ENCODE assay signal across 1 cellular context in the genomic region with DNA sequence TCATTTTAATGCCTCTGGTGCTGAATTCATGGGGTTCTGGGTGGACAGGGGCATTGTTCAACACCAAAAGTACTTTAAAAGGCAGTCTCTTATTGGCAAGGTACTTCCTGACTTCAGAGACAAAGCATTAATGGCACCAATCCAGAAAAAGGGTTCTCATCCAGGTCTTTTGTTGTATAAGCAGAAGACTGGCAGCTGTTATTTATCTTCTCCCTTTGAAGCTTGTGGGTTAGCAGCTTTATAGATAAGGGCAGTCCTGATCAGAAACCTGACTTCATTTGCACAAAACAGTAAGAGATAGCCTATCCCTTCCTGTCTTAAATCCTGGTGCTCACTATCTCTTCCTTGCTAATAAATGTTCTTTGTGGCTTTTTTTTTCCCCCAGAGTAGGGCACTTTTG.
TF ChIP-seq lines count a peak whose summit lies in the region.

No MANE protein-coding gene starts in this region.

TF ChIP-seq in HepG2, 621 proteins besides CTCF, POLR2A, EP300 and RAD21 (continued from another document and continues in another):
- TF ChIP-seq, protein P1, sequence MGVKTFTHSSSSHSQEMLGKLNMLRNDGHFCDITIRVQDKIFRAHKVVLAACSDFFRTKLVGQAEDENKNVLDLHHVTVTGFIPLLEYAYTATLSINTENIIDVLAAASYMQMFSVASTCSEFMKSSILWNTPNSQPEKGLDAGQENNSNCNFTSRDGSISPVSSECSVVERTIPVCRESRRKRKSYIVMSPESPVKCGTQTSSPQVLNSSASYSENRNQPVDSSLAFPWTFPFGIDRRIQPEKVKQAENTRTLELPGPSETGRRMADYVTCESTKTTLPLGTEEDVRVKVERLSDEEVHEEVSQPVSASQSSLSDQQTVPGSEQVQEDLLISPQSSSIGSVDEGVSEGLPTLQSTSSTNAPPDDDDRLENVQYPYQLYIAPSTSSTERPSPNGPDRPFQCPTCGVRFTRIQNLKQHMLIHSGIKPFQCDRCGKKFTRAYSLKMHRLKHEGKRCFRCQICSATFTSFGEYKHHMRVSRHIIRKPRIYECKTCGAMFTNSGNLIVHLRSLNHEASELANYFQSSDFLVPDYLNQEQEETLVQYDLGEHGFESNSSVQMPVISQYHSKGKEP (CRISPR knock-in tag; IDR thresholded peaks at IDR 0.05), result no peak
- TF ChIP-seq RAD51 (IDR thresholded peaks at IDR 0.05; ENCODE audit: borderline replicate concordance) (no peak), ZNF670 (CRISPR knock-in tag; IDR thresholded peaks at IDR 0.05; ENCODE audit: borderline replicate concordance) (no peak), SRSF1 (optimal IDR thresholded peaks at IDR 0.05; ENCODE audit: low read depth, low read length) (no peak), KDM3A (CRISPR knock-in tag; IDR thresholded peaks at IDR 0.05; ENCODE audit: low read depth) (no peak), ERF (CRISPR knock-in tag; IDR thresholded peaks at IDR 0.05) (no peak), ZNF644 (CRISPR knock-in tag; IDR thresholded peaks at IDR 0.05; ENCODE audit: low read depth) (no peak; the same call in 1 of the 2 replicates), ZNF343 (CRISPR knock-in tag; IDR thresholded peaks at IDR 0.05) (no peak), ZSCAN25 (CRISPR knock-in tag; IDR thresholded peaks at IDR 0.05) (no peak), WIZ (CRISPR knock-in tag; IDR thresholded peaks at IDR 0.05) (no peak), BHLHE40 (IDR thresholded peaks at IDR 0.05; ENCODE audit: low read length) (no peak), KLF16 (CRISPR knock-in tag; IDR thresholded peaks at IDR 0.05) (no peak), HMG20B (CRISPR knock-in tag; conservative IDR thresholded peaks at IDR 0.05) (0 out of 2 replicates have a peak, but pooled peaks have one; percentile 48), SP2 (CRISPR knock-in tag; IDR thresholded peaks at IDR 0.05) (no peak), ZMAT3 (CRISPR knock-in tag; conservative IDR thresholded peaks at IDR 0.05) (no peak), ATF7 (IDR thresholded peaks at IDR 0.05) (no peak), ATF7 (CRISPR knock-in tag; IDR thresholded peaks at IDR 0.05) (no peak), CBFB (CRISPR knock-in tag; IDR thresholded peaks at IDR 0.05) (no peak), GATAD2A (CRISPR knock-in tag; IDR thresholded peaks at IDR 0.05) (peak; percentile 38; the same call in 1 of the 2 replicates), FOSL2 (CRISPR knock-in tag; IDR thresholded peaks at IDR 0.05) (0 out of 2 replicates have a peak, but pooled peaks have one; percentile 9), SOX5 (CRISPR knock-in tag; IDR thresholded peaks at IDR 0.05; ENCODE audit: borderline replicate concordance) (peak; percentile 86; the same call in 1 of the 2 replicates), ZNF10 (CRISPR knock-in tag; IDR thresholded peaks at IDR 0.05; ENCODE audit: borderline replicate concordance, low read depth) (no peak), MAF1 (CRISPR knock-in tag; IDR thresholded peaks at IDR 0.05; ENCODE audit: borderline replicate concordance) (no peak), ZNF34 (CRISPR knock-in tag; IDR thresholded peaks at IDR 0.05; ENCODE audit: borderline replicate concordance) (no peak), ZMYM4 (CRISPR knock-in tag; IDR thresholded peaks at IDR 0.05) (0 out of 2 replicates have a peak, but pooled peaks have one; percentile 26), ZNF296 (CRISPR knock-in tag; conservative IDR thresholded peaks at IDR 0.05) (no peak), NFYB (CRISPR knock-in tag; IDR thresholded peaks at IDR 0.05) (no peak), ZNF891 (CRISPR knock-in tag; IDR thresholded peaks at IDR 0.05) (no peak), MLLT10 (CRISPR knock-in tag; IDR thresholded peaks at IDR 0.05) (no peak), ZNF350 (CRISPR knock-in tag; IDR thresholded peaks at IDR 0.05; ENCODE audit: borderline replicate concordance, low read depth) (no peak), ELF1 (CRISPR knock-in tag; IDR thresholded peaks at IDR 0.05) (peak; percentile 24; the same call in 1 of the 2 replicates), ZNF441 (CRISPR knock-in tag; IDR thresholded peaks at IDR 0.05; ENCODE audit: borderline replicate concordance) (no peak), GATA4 (IDR thresholded peaks at IDR 0.05; ENCODE audit: borderline replicate concordance, low read depth) (peak; percentile 71), NR2F1 (CRISPR knock-in tag; IDR thresholded peaks at IDR 0.05) (no peak), NBN (conservative IDR thresholded peaks at IDR 0.05) (no peak), IRX3 (CRISPR knock-in tag; IDR thresholded peaks at IDR 0.05; ENCODE audit: borderline replicate concordance, low read depth) (no peak), TCF12 (IDR thresholded peaks at IDR 0.05) (no peak), TCF12 (CRISPR knock-in tag; IDR thresholded peaks at IDR 0.05) (no peak), ZNF629 (CRISPR knock-in tag; conservative IDR thresholded peaks at IDR 0.05) (no peak), KDM5B (CRISPR knock-in tag; IDR thresholded peaks at IDR 0.05; ENCODE audit: borderline replicate concordance) (no peak), DNMT1 (CRISPR knock-in tag; IDR thresholded peaks at IDR 0.05) (no peak), GATAD1 (CRISPR knock-in tag; IDR thresholded peaks at IDR 0.05) (no peak), SMC3 (IDR thresholded peaks at IDR 0.05; ENCODE audit: low read length) (no peak), PITX1 (CRISPR knock-in tag; IDR thresholded peaks at IDR 0.05) (0 out of 2 replicates have a peak, but pooled peaks have one; percentile 33), SOX13 (IDR thresholded peaks at IDR 0.05) (peak; percentile 78), SOX13 (CRISPR knock-in tag; conservative IDR thresholded peaks at IDR 0.05 in 1 of 2, IDR thresholded peaks at IDR 0.05 in 1 of 2) (peak in 1 of 2 experiments; percentile 93; a peak in 2 of 4 replicates), CEBPG (CRISPR knock-in tag; IDR thresholded peaks at IDR 0.05) (no peak), RFX3 (CRISPR knock-in tag; IDR thresholded peaks at IDR 0.05) (no peak), KMT2B (CRISPR knock-in tag; IDR thresholded peaks at IDR 0.05) (no peak), PHF21A (CRISPR knock-in tag; IDR thresholded peaks at IDR 0.05) (peak; percentile 53; the same call in 1 of the 2 replicates), NCOA2 (CRISPR knock-in tag; IDR thresholded peaks at IDR 0.05) (peak; percentile 84), ZNF776 (CRISPR knock-in tag; IDR thresholded peaks at IDR 0.05) (no peak)
- TF ChIP-seq, protein P2, sequence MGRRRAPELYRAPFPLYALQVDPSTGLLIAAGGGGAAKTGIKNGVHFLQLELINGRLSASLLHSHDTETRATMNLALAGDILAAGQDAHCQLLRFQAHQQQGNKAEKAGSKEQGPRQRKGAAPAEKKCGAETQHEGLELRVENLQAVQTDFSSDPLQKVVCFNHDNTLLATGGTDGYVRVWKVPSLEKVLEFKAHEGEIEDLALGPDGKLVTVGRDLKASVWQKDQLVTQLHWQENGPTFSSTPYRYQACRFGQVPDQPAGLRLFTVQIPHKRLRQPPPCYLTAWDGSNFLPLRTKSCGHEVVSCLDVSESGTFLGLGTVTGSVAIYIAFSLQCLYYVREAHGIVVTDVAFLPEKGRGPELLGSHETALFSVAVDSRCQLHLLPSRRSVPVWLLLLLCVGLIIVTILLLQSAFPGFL (CRISPR knock-in tag; IDR thresholded peaks at IDR 0.05), result no peak
- TF ChIP-seq, protein P3, sequence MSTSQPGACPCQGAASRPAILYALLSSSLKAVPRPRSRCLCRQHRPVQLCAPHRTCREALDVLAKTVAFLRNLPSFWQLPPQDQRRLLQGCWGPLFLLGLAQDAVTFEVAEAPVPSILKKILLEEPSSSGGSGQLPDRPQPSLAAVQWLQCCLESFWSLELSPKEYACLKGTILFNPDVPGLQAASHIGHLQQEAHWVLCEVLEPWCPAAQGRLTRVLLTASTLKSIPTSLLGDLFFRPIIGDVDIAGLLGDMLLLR (CRISPR knock-in tag; IDR thresholded peaks at IDR 0.05), result no peak
- TF ChIP-seq, protein P4, sequence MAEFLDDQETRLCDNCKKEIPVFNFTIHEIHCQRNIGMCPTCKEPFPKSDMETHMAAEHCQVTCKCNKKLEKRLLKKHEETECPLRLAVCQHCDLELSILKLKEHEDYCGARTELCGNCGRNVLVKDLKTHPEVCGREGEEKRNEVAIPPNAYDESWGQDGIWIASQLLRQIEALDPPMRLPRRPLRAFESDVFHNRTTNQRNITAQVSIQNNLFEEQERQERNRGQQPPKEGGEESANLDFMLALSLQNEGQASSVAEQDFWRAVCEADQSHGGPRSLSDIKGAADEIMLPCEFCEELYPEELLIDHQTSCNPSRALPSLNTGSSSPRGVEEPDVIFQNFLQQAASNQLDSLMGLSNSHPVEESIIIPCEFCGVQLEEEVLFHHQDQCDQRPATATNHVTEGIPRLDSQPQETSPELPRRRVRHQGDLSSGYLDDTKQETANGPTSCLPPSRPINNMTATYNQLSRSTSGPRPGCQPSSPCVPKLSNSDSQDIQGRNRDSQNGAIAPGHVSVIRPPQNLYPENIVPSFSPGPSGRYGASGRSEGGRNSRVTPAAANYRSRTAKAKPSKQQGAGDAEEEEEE (CRISPR knock-in tag; IDR thresholded peaks at IDR 0.05; ENCODE audit: borderline replicate concordance), result no peak
- TF ChIP-seq, protein P5, sequence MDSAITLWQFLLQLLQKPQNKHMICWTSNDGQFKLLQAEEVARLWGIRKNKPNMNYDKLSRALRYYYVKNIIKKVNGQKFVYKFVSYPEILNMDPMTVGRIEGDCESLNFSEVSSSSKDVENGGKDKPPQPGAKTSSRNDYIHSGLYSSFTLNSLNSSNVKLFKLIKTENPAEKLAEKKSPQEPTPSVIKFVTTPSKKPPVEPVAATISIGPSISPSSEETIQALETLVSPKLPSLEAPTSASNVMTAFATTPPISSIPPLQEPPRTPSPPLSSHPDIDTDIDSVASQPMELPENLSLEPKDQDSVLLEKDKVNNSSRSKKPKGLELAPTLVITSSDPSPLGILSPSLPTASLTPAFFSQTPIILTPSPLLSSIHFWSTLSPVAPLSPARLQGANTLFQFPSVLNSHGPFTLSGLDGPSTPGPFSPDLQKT (CRISPR knock-in tag; IDR thresholded peaks at IDR 0.05; ENCODE audit: borderline replicate concordance), result no peak
- TF ChIP-seq, protein P6, sequence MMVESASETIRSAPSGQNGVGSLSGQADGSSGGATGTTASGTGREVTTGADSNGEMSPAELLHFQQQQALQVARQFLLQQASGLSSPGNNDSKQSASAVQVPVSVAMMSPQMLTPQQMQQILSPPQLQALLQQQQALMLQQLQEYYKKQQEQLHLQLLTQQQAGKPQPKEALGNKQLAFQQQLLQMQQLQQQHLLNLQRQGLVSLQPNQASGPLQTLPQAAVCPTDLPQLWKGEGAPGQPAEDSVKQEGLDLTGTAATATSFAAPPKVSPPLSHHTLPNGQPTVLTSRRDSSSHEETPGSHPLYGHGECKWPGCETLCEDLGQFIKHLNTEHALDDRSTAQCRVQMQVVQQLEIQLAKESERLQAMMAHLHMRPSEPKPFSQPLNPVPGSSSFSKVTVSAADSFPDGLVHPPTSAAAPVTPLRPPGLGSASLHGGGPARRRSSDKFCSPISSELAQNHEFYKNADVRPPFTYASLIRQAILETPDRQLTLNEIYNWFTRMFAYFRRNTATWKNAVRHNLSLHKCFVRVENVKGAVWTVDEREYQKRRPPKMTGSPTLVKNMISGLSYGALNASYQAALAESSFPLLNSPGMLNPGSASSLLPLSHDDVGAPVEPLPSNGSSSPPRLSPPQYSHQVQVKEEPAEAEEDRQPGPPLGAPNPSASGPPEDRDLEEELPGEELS (CRISPR knock-in tag; IDR thresholded peaks at IDR 0.05), result peak; percentile 50; the same call in 1 of the 2 replicates
- TF ChIP-seq, protein P7, sequence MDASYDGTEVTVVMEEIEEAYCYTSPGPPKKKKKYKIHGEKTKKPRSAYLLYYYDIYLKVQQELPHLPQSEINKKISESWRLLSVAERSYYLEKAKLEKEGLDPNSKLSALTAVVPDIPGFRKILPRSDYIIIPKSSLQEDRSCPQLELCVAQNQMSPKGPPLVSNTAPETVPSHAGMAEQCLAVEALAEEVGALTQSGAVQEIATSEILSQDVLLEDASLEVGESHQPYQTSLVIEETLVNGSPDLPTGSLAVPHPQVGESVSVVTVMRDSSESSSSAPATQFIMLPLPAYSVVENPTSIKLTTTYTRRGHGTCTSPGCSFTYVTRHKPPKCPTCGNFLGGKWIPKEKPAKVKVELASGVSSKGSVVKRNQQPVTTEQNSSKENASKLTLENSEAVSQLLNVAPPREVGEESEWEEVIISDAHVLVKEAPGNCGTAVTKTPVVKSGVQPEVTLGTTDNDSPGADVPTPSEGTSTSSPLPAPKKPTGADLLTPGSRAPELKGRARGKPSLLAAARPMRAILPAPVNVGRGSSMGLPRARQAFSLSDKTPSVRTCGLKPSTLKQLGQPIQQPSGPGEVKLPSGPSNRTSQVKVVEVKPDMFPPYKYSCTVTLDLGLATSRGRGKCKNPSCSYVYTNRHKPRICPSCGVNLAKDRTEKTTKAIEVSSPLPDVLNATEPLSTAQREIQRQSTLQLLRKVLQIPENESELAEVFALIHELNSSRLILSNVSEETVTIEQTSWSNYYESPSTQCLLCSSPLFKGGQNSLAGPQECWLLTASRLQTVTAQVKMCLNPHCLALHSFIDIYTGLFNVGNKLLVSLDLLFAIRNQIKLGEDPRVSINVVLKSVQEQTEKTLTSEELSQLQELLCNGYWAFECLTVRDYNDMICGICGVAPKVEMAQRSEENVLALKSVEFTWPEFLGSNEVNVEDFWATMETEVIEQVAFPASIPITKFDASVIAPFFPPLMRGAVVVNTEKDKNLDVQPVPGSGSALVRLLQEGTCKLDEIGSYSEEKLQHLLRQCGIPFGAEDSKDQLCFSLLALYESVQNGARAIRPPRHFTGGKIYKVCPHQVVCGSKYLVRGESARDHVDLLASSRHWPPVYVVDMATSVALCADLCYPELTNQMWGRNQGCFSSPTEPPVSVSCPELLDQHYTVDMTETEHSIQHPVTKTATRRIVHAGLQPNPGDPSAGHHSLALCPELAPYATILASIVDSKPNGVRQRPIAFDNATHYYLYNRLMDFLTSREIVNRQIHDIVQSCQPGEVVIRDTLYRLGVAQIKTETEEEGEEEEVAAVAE (CRISPR knock-in tag; IDR thresholded peaks at IDR 0.05; ENCODE audit: borderline replicate concordance), result no peak
- TF ChIP-seq, protein P8, sequence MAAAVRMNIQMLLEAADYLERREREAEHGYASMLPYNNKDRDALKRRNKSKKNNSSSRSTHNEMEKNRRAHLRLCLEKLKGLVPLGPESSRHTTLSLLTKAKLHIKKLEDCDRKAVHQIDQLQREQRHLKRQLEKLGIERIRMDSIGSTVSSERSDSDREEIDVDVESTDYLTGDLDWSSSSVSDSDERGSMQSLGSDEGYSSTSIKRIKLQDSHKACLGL (CRISPR knock-in tag; IDR thresholded peaks at IDR 0.05), result no peak
- TF ChIP-seq, protein P9, sequence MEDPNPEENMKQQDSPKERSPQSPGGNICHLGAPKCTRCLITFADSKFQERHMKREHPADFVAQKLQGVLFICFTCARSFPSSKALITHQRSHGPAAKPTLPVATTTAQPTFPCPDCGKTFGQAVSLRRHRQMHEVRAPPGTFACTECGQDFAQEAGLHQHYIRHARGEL (CRISPR knock-in tag; IDR thresholded peaks at IDR 0.05), result no peak
- TF ChIP-seq, protein P10, sequence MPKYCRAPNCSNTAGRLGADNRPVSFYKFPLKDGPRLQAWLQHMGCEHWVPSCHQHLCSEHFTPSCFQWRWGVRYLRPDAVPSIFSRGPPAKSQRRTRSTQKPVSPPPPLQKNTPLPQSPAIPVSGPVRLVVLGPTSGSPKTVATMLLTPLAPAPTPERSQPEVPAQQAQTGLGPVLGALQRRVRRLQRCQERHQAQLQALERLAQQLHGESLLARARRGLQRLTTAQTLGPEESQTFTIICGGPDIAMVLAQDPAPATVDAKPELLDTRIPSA (CRISPR knock-in tag; IDR thresholded peaks at IDR 0.05; ENCODE audit: borderline replicate concordance), result no peak
